Comparison of ENCODE assay signal across 17 cellular contexts in the genomic region with DNA sequence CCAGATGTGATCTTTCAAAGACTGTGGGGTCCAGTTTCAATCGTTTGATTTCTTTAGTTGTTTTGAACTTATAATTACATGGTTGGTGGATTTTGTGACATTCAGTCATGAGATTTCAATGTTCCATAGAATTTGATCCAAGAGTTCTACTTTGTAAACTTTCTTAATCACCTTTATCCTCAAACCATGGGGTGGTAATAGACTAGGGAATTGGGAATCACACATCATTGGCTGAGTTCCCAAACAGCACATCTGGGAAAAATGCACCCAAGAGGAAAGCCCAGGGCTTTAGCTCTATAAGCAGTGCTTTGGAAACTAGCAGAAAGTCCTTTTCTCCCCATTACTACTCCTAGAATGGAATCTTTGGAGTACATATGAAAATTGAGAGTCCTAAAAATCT.
DNase-seq lines count a peak whose midpoint lies in the region; ATAC-seq and TF ChIP-seq lines count a peak whose summit lies in the region.
"Had no signal": no experiment of that assay in that cellular context is flagged by ENCODE, and none has a peak within 500 bp of the region (broad histone marks: within the 10 kb centered on the region; RNA-seq: fewer than 3 reads in every experiment).

No MANE protein-coding gene starts in this region.

- dilution Hi-C loops in mammary epithelial cell (cut with HindIII; ENCODE audit: low sequenced_read_pairs) = no loop called here

- H3K9ac ChIP-seq in mammary epithelial cell (ENCODE audit: insufficient read depth, low read length) = no peak overlapping the region

- H3K9me3 ChIP-seq in mammary epithelial cell (replicated peaks; ENCODE audit: insufficient read depth, low read length) (no peaks in the 10 kb centered on the region), uterus (no peaks in the 10 kb centered on the region)
- H3K9me3 ChIP-seq: psoas muscle had no signal

- peak overlapping the region; percentile 6 for H2AFZ ChIP-seq in mammary epithelial cell (ENCODE audit: low read depth, low read length)

- H3K4me1 ChIP-seq in mammary epithelial cell (ENCODE audit: insufficient read depth, low read length) = peaks cover 6% of the 10 kb centered on the region
- peaks cover 5% of the 10 kb centered on the region for H3K4me1 ChIP-seq in foreskin keratinocyte
- H3K4me1 ChIP-seq in uterus = no peaks in the 10 kb centered on the region
- H3K4me1 ChIP-seq: psoas muscle had no signal

- peak; percentile 72 for DNase-seq in AG09319 (ENCODE audit: extremely low read depth, low read depth)
- DNase-seq in LHCN-M2 (ENCODE audit: low read depth) = peak; percentile 65
- peak; percentile 19 for DNase-seq in mammary epithelial cell
- peak in 1 of 2 donors; percentile 55 for DNase-seq in foreskin keratinocyte
- no peak for DNase-seq in activated naive CD4-positive, alpha-beta T cell treated with Interleukin-2 at 50 U/mL for 16 hours
- DNase-seq in uterus = no peak
- no peak for DNase-seq in OCI-M1 (lab: John Stamatoyannopoulos, UW)
- no peak for DNase-seq in activated CD4-positive, CD25-positive, alpha-beta regulatory T cell (lab: John Stamatoyannopoulos, UW)
- DNase-seq: CD8-positive, alpha-beta T cell; DMS79; Kasumi-1; left colon; NCI-H1417 treated with DMSO at 0.1 percent for 48 hours; NCI-H82; psoas muscle; stimulated activated CD4-positive, alpha-beta T cell treated with anti-CD3 and anti-CD28 coated beads, Interleukin-4, amount 100 ng/mL, for 4 hours had no signal

- no peaks in the 10 kb centered on the region for H4K20me1 ChIP-seq in mammary epithelial cell (ENCODE audit: insufficient read depth, low read length)

- H3K36me3 ChIP-seq in mammary epithelial cell (ENCODE audit: insufficient read depth, low read length) (no peaks in the 10 kb centered on the region), uterus (no peaks in the 10 kb centered on the region)

- H3K4me3 ChIP-seq in mammary epithelial cell (replicated peaks in 1 of 3; ENCODE audit: insufficient read depth in 1 of 3, low read depth in 2 of 3, low read length in 3 of 3) (no peak overlapping the region), uterus (no peak overlapping the region)
- H3K4me3 ChIP-seq: psoas muscle had no signal

- CTCF ChIA-PET in mammary epithelial cell (lab: Charles Lee; ENCODE audit: low non-redundant PET) = no interaction called here

- peak; percentile 68 for ATAC-seq in foreskin keratinocyte
- ATAC-seq: CD8-positive, alpha-beta T cell; left colon; psoas muscle had no signal

- H3K4me2 ChIP-seq in mammary epithelial cell (ENCODE audit: insufficient read depth, low read depth, low read length) = no peak overlapping the region

- no peak overlapping the region for H3K27ac ChIP-seq in mammary epithelial cell (ENCODE audit: insufficient read depth, low read depth, low read length)
- peak overlapping the region; percentile 16 for H3K27ac ChIP-seq in foreskin keratinocyte
- no peak overlapping the region for H3K27ac ChIP-seq in uterus
- H3K27ac ChIP-seq: psoas muscle, VCaP had no signal

- 100% methylated on average over 1 of the region's 1 CpG for WGBS in mammary epithelial cell (ENCODE audit: low coverage, missing lambda C conversion rate)

- no peaks in the 10 kb centered on the region for H3K79me2 ChIP-seq in mammary epithelial cell (ENCODE audit: insufficient read depth, low read length)

- TF ChIP-seq CTCF in AG09319 (IDR thresholded peaks at IDR 0.05; ENCODE audit: low read depth, low read length) = no peak
- no peak for TF ChIP-seq CTCF in mammary epithelial cell (conservative IDR thresholded peaks at IDR 0.05 in 1 of 2, IDR thresholded peaks at IDR 0.05 in 1 of 2; ENCODE audit: extremely low read depth in 1 of 2, insufficient read depth in 1 of 2, low read depth in 1 of 2, low read length in 2 of 2)
- no peak for TF ChIP-seq CTCF in foreskin keratinocyte (conservative IDR thresholded peaks at IDR 0.05)
- no peak for TF ChIP-seq CTCF in uterus (IDR thresholded peaks at IDR 0.05)

- no peak for TF ChIP-seq POLR2A in uterus (IDR thresholded peaks at IDR 0.05)

- in situ Hi-C loops in mammary epithelial cell (cut with MboI; ENCODE audit: low sequenced_read_pairs in 2 of 2) = no loop called here

- H3K27me3 ChIP-seq in mammary epithelial cell (ENCODE audit: insufficient read depth, low read length) (no peaks in the 10 kb centered on the region), foreskin keratinocyte (no peaks in the 10 kb centered on the region), uterus (no peaks in the 10 kb centered on the region)

- intact Hi-C loops in mammary epithelial cell (cut with micrococcal nuclease) (no loop called here), uterus (cut with DNase I; ENCODE audit: low total_unique reads) (no loop called here)

- no TSS peak for BruUV-seq in mammary epithelial cell (replicated peaks; lab: Mats Ljungman, UMichigan)

Comparison
In these comparisons a context has a peak if more than half of its experiments do, and no peak if none do; other contexts are left out.
1. DNase-seq: peak in AG09319 (single experiment), LHCN-M2 (single experiment) and mammary epithelial cell (single experiment); none in activated naive CD4-positive, alpha-beta T cell treated with Interleukin-2 at 50 U/mL for 16 hours (single experiment), uterus (0 of 2), OCI-M1 (single experiment) and activated CD4-positive, CD25-positive, alpha-beta regulatory T cell (0 of 4).